ENCODE assay signal across 21 cellular contexts in the genomic region with DNA sequence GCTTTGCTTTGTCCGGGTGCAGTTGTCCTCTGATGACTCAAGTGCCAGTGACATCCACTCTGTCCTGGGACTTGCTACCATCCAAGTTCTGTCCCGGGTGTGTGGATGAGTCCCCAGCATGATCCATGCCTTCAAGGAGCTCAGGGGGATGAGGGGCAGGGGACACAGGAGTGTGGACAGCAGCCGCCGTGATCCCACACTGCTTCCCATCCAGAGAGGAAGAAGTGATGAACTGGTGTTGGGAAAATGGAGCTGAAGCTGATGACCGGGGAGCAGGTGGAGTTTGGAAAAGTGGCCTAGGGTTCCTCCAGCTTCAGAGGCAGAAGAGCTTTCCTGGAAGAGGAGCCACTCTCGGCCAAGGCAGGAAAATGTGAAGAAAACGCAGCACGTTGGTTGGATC.
DNase-seq lines count a peak whose midpoint lies in the region; ATAC-seq, FAIRE-seq and TF ChIP-seq lines count a peak whose summit lies in the region.
"Had no signal": no experiment of that assay in that cellular context is flagged by ENCODE, and none has a peak within 500 bp of the region (broad histone marks: within the 10 kb centered on the region; RNA-seq: fewer than 3 reads in every experiment).

No MANE protein-coding gene starts in this region.

- H3K56ac ChIP-seq in H1 (replicated peaks; ENCODE audit: insufficient read length, low read depth, low read length) = no peak overlapping the region

- FAIRE-seq in H1 (lab: Jason Lieb, UNC) = no peak
- FAIRE-seq: GM12892, GM18507 had no signal

- no peak for TF ChIP-seq RAD21 in H1 (IDR thresholded peaks at IDR 0.05 in 1 of 2, conservative IDR thresholded peaks at IDR 0.05 in 1 of 2; ENCODE audit: low read depth in 2 of 2, low read length in 2 of 2)

- no peak overlapping the region for H2BK20ac ChIP-seq in H1 (ENCODE audit: low read length)

- no peak overlapping the region for H2BK120ac ChIP-seq in H1 (replicated peaks; ENCODE audit: low read depth, low read length)
- no peak overlapping the region for H2BK120ac ChIP-seq in neuronal stem cell (ENCODE audit: low read depth, low read length)

- H3K4me2 ChIP-seq in H1 (ENCODE audit: insufficient read depth in 1 of 2, low read depth in 2 of 2, low read length in 2 of 2) (peak overlapping the region in 1 of 2 experiments; percentile 44; a peak in 1 of 4 replicates), neuronal stem cell (ENCODE audit: insufficient read depth, low read length, poor library complexity, severe bottlenecking) (no peak overlapping the region)
- H3K4me2 ChIP-seq: KMS-11 had no signal

- H3K14ac ChIP-seq in H1 (ENCODE audit: insufficient read length) (no peak overlapping the region), neuronal stem cell (ENCODE audit: low read length) (no peak overlapping the region)

- H2BK15ac ChIP-seq in H1 (ENCODE audit: low read length) (no peak overlapping the region), neuronal stem cell (ENCODE audit: low read length) (peak overlapping the region; percentile 84)

- H3K79me2 ChIP-seq in H1 (ENCODE audit: control insufficient read depth in 1 of 2, insufficient read depth in 2 of 2, low read length in 2 of 2) = no peaks in the 10 kb centered on the region

- H3K4me3 Mint-ChIP-seq in immature natural killer cell = no peak overlapping the region
- H3K4me3 Mint-ChIP-seq: CD14-positive monocyte had no signal

- H3K27me3 Mint-ChIP-seq in immature natural killer cell (ENCODE audit: low read depth in 3 of 3) = peaks cover 6 to 9% (median 8%) of the 10 kb centered on the region in 3 donors

- WGBS in H1 (ENCODE audit: extremely low coverage in 1 of 2, insufficient coverage in 1 of 2, insufficient read length in 1 of 2, insufficient replicate concordance in 2 of 2, low coverage in 1 of 2, low lambda C conversion rate in 2 of 2, missing lambda C conversion rate in 1 of 2), 2 experiments = 90% methylated on average over 7 of the region's 8 CpGs; no CpG with 5 or more reads in 1 of the 2 experiments
- no CpG with 5 or more reads among the region's 8 CpGs for WGBS in neuronal stem cell (ENCODE audit: extremely low coverage in 2 of 2, insufficient read length in 2 of 2, insufficient replicate concordance in 1 of 2), 2 donors

- H3K23ac ChIP-seq in H1 (ENCODE audit: insufficient read length) (no peak overlapping the region), neuronal stem cell (ENCODE audit: low read depth, low read length, poor library complexity) (peak overlapping the region; percentile 60)

- TF ChIP-seq EP300 in H1 (IDR thresholded peaks at IDR 0.05; ENCODE audit: borderline replicate concordance in 1 of 2, low read depth in 2 of 2, low read length in 2 of 2) = no peak

- no peak overlapping the region for H2BK5ac ChIP-seq in H1 (ENCODE audit: low read depth, low read length)
- no peak overlapping the region for H2BK5ac ChIP-seq in neuronal stem cell (ENCODE audit: low read length)

- peak; percentile 24 for DNase-seq in activated CD8-positive, alpha-beta memory T cell treated with anti-CD3 and anti-CD28 coated beads for 24 hours
- no peak for DNase-seq in activated CD8-positive, alpha-beta memory T cell treated with anti-CD3 and anti-CD28 coated beads, Interleukin-2, amount 50 U/mL, for 4 hours
- DNase-seq in H1 (ENCODE audit: low read depth in 1 of 2, low spot score in 2 of 2) (no peak), neuronal stem cell (ENCODE audit: low spot score) (no peak), immature natural killer cell (no peak), amniotic stem cell (lab: John Stamatoyannopoulos, UW) (no peak)
- DNase-seq: 8988T, DMS79, MV-4-11, NCI-H1417, NCI-H187, NCI-H2107, NCI-H2227 treated with DMSO at 0.1 percent for 48 hours, NCI-H510A treated with DMSO at 0.1 percent for 48 hours, OCI-M1 had no signal

- H2AK5ac ChIP-seq in H1 (ENCODE audit: low read depth, low read length) (0 out of 2 replicates have a peak overlapping the region, but pooled peaks have one; percentile 1), neuronal stem cell (ENCODE audit: low read depth, low read length) (peak overlapping the region; percentile 15)

- no peaks in the 10 kb centered on the region; the same call in 1 of the 2 replicates for H3K9me3 ChIP-seq in HEK293 (ENCODE audit: control insufficient read depth, insufficient read depth, low read depth, low read length)
- H3K9me3 ChIP-seq in H1 (ENCODE audit: insufficient read depth in 2 of 2, low read depth in 1 of 2, low read length in 1 of 2) = peaks cover 20 to 25% of the 10 kb centered on the region in 2 experiments
- H3K9me3 ChIP-seq in neuronal stem cell (replicated peaks in 1 of 2; ENCODE audit: control insufficient read depth in 2 of 2, insufficient read depth in 1 of 2, low read depth in 1 of 2, low read length in 2 of 2) = peaks cover 0 to 16% of the 10 kb centered on the region in 2 donors

- no peak overlapping the region for H3K4me3 ChIP-seq in HEK293 (ENCODE audit: low read depth, low read length)
- no peak overlapping the region for H3K4me3 ChIP-seq in H1 (ENCODE audit: extremely low read depth in 1 of 4, insufficient read depth in 2 of 4, low read depth in 3 of 4, low read length in 4 of 4)
- H3K4me3 ChIP-seq in neuronal stem cell (ENCODE audit: low read length in 2 of 2) = no peak overlapping the region

- H3K36me3 ChIP-seq in HEK293 (ENCODE audit: control insufficient read depth in 2 of 2, insufficient read depth in 1 of 2, low read length in 2 of 2) = no peaks in the 10 kb centered on the region
- no peaks in the 10 kb centered on the region; a peak in 1 of 8 replicates for H3K36me3 ChIP-seq in H1 (ENCODE audit: control insufficient read depth in 2 of 4, insufficient read depth in 4 of 4, low read length in 3 of 4)
- no peaks in the 10 kb centered on the region for H3K36me3 ChIP-seq in neuronal stem cell (replicated peaks in 1 of 2; ENCODE audit: control insufficient read depth in 2 of 2, insufficient read depth in 2 of 2, low read length in 2 of 2)

- H3K4me1 ChIP-seq in HEK293 (ENCODE audit: control insufficient read depth, insufficient read depth, low read length) (no peaks in the 10 kb centered on the region), H1 (replicated peaks in 1 of 4; ENCODE audit: control insufficient read depth in 3 of 4, insufficient read depth in 4 of 4, low read length in 3 of 4) (peaks cover 0 to 9% (median 4%) of the 10 kb centered on the region in 4 experiments; a peak in 6 of 7 replicates), neuronal stem cell (ENCODE audit: control insufficient read depth in 2 of 2, insufficient read depth in 1 of 2, low read depth in 1 of 2, low read length in 2 of 2) (no peaks in the 10 kb centered on the region)

- H2AFZ ChIP-seq in H1 (ENCODE audit: low read length) (no peak overlapping the region), neuronal stem cell (ENCODE audit: low read length) (no peak overlapping the region)

- no peaks in the 10 kb centered on the region for H3K79me1 ChIP-seq in H1 (ENCODE audit: low read depth, low read length)
- no peaks in the 10 kb centered on the region for H3K79me1 ChIP-seq in neuronal stem cell (ENCODE audit: low read depth, low read length)

- H2BK12ac ChIP-seq in H1 (ENCODE audit: low read depth, low read length) (peak overlapping the region; percentile 78; the same call in 1 of the 2 replicates), neuronal stem cell (ENCODE audit: low read length) (no peak overlapping the region)

- CTCF ChIA-PET in HEK293 (lab: Yijun Ruan, JAX) = interaction anchor here (1.6 kb wide), 1 partner anchor 32 kb away, joined by 4 read pairs; no protein-coding TSS in a partner anchor
- CTCF ChIA-PET in H1 (lab: Charles Lee; ENCODE audit: partially characterized antibody) = interaction anchor here (0.8 to 2.7 kb wide), 5 partner anchors 10 to 166 kb away, joined by 3 to 10 read pairs (median 4); no protein-coding TSS in a partner anchor

- no peak overlapping the region for H4K5ac ChIP-seq in H1 (ENCODE audit: insufficient read length, low read depth, low read length)

- peaks cover 5 to 21% (median 7%) of the 10 kb centered on the region in 6 donors for H3K9me3 Mint-ChIP-seq in immature natural killer cell

- peak overlapping the region; percentile 54; the same call in 1 of the 2 replicates for H4K8ac ChIP-seq in H1 (ENCODE audit: extremely low read depth, insufficient read depth, low read length)
- H4K8ac ChIP-seq in neuronal stem cell (ENCODE audit: low read depth, low read length) = no peak overlapping the region

- TF ChIP-seq CTCF in HEK293 (tag by site-specific recombination; IDR thresholded peaks at IDR 0.05) = no peak
- no peak for TF ChIP-seq CTCF in H1 (IDR thresholded peaks at IDR 0.05; ENCODE audit: control extremely low read depth in 1 of 3, insufficient read depth in 1 of 3, low read depth in 1 of 3, low read length in 3 of 3)

- H3K9ac ChIP-seq in H1 (replicated peaks in 1 of 4; ENCODE audit: extremely low read depth in 1 of 4, low read depth in 3 of 4, low read length in 3 of 4) = no peak overlapping the region
- H3K9ac ChIP-seq in neuronal stem cell (ENCODE audit: low read depth, low read length, poor library complexity) = no peak overlapping the region
- H3K9ac ChIP-seq: KMS-11 had no signal

- no peaks in the 10 kb centered on the region for H3K4me1 Mint-ChIP-seq in immature natural killer cell
- H3K4me1 Mint-ChIP-seq: CD14-positive monocyte had no signal

- H3K4ac ChIP-seq in H1 (replicated peaks; ENCODE audit: insufficient read length, low read depth, low read length) (no peak overlapping the region), neuronal stem cell (ENCODE audit: low read length) (no peak overlapping the region)

- no peak overlapping the region for H3K18ac ChIP-seq in H1 (ENCODE audit: extremely low read depth, low read length)
- H3K18ac ChIP-seq in neuronal stem cell (ENCODE audit: low read length) = peak overlapping the region; percentile 80

- peaks cover 0 to 4% (median 3%) of the 10 kb centered on the region in 3 donors for H3K36me3 Mint-ChIP-seq in immature natural killer cell
- H3K36me3 Mint-ChIP-seq: CD14-positive monocyte had no signal

- ATAC-seq in HG02571 (IDR thresholded peaks at IDR 0.05; ENCODE audit: unreplicated experiment) = no peak

- POLR2A ChIA-PET in HEK293 (lab: Yijun Ruan, JAX) (interaction anchor here (2.0 kb wide), 1 partner anchor 249 kb away, joined by 12 read pairs; the partner anchor contains the start of gene TNRC6C), H1 (lab: Charles Lee; ENCODE audit: partially characterized antibody) (no interaction called here)

- no peaks in the 10 kb centered on the region; the same call in 1 of the 2 replicates for H3K23me2 ChIP-seq in H1 (ENCODE audit: low read depth, low read length)

- no peaks in the 10 kb centered on the region for H4K20me1 ChIP-seq in H1 (replicated peaks in 1 of 2; ENCODE audit: control insufficient read depth in 1 of 2, insufficient read depth in 2 of 2, low read length in 2 of 2)

- no peak overlapping the region for H3K27ac Mint-ChIP-seq in immature natural killer cell

- no peak overlapping the region for H4K91ac ChIP-seq in H1 (replicated peaks; ENCODE audit: insufficient read length, low read length)
- H4K91ac ChIP-seq in neuronal stem cell (ENCODE audit: low read depth, low read length, poor library complexity) = no peak overlapping the region

- H3K27me3 ChIP-seq in H1 (replicated peaks in 1 of 4; ENCODE audit: control insufficient read depth in 3 of 4, extremely low read depth in 1 of 4, insufficient read depth in 3 of 4, low read length in 3 of 4) (peaks cover 0 to 2% (median 0%) of the 10 kb centered on the region in 4 experiments; a peak in 4 of 7 replicates), neuronal stem cell (ENCODE audit: control insufficient read depth in 3 of 3, insufficient read depth in 3 of 3, low read depth in 1 of 3, low read length in 3 of 3) (no peaks in the 10 kb centered on the region)

- H3K27ac ChIP-seq in HEK293 (ENCODE audit: extremely low read depth, low read depth, low read length) (no peak overlapping the region), H1 (ENCODE audit: low read depth, low read length) (no peak overlapping the region), neuronal stem cell (replicated peaks; ENCODE audit: low read length) (no peak overlapping the region)
- H3K27ac ChIP-seq: KMS-11 had no signal

- TF ChIP-seq POLR2A in H1 (IDR thresholded peaks at IDR 0.05; ENCODE audit: control extremely low read depth in 1 of 2, low read depth in 2 of 2, low read length in 2 of 2) = no peak
